1 cellular context compared by ENCODE assay signal in genomic region chr10:72272689-72273409, GRCh38.
A peak's percentile ranks its signal among the peaks of the same experiment; 100 is the strongest.
TF ChIP-seq lines count a peak whose summit lies in the region.

No MANE protein-coding gene starts in this region.

TF ChIP-seq in K562, 482 proteins besides CTCF, POLR2A, EP300 and RAD21 (continued from another document and continues in another):
- TF ChIP-seq, protein P1, sequence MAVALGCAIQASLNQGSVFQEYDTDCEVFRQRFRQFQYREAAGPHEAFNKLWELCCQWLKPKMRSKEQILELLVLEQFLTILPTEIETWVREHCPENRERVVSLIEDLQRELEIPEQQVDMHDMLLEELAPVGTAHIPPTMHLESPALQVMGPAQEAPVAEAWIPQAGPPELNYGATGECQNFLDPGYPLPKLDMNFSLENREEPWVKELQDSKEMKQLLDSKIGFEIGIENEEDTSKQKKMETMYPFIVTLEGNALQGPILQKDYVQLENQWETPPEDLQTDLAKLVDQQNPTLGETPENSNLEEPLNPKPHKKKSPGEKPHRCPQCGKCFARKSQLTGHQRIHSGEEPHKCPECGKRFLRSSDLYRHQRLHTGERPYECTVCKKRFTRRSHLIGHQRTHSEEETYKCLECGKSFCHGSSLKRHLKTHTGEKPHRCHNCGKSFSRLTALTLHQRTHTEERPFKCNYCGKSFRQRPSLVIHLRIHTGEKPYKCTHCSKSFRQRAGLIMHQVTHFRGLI (CRISPR knock-in tag; IDR thresholded peaks at IDR 0.05) = no peak
- TF ChIP-seq, protein P2, sequence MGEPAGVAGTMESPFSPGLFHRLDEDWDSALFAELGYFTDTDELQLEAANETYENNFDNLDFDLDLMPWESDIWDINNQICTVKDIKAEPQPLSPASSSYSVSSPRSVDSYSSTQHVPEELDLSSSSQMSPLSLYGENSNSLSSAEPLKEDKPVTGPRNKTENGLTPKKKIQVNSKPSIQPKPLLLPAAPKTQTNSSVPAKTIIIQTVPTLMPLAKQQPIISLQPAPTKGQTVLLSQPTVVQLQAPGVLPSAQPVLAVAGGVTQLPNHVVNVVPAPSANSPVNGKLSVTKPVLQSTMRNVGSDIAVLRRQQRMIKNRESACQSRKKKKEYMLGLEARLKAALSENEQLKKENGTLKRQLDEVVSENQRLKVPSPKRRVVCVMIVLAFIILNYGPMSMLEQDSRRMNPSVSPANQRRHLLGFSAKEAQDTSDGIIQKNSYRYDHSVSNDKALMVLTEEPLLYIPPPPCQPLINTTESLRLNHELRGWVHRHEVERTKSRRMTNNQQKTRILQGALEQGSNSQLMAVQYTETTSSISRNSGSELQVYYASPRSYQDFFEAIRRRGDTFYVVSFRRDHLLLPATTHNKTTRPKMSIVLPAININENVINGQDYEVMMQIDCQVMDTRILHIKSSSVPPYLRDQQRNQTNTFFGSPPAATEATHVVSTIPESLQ (CRISPR knock-in tag; IDR thresholded peaks at IDR 0.05) = 0 out of 2 replicates have a peak, but pooled peaks have one; percentile 89
- peak; percentile 53; the same call in 1 of the 2 replicates for TF ChIP-seq ZHX1 (conservative IDR thresholded peaks at IDR 0.05; ENCODE audit: low read length)
- no peak for TF ChIP-seq CCAR2 (IDR thresholded peaks at IDR 0.05; ENCODE audit: low read depth, low read length)
- 0 out of 2 replicates have a peak, but pooled peaks have one; percentile 37 for TF ChIP-seq PYGO2 (tag; IDR thresholded peaks at IDR 0.05)
- TF ChIP-seq CTBP1 (IDR thresholded peaks at IDR 0.05; ENCODE audit: borderline replicate concordance) = no peak
- TF ChIP-seq MEF2D (tag; conservative IDR thresholded peaks at IDR 0.05; ENCODE audit: low read depth) = peak; percentile 80
- TF ChIP-seq POLR2AphosphoS5 (IDR thresholded peaks at IDR 0.05; ENCODE audit: control insufficient read depth, insufficient read depth, low read depth, low read length) = peak; percentile 91
- peak; percentile 71 for TF ChIP-seq CREB1 (IDR thresholded peaks at IDR 0.05)
- TF ChIP-seq CREB1 (CRISPR knock-in tag; IDR thresholded peaks at IDR 0.05) = peak; percentile 85
- TF ChIP-seq KLF10 (CRISPR knock-in tag; IDR thresholded peaks at IDR 0.05) = no peak
- no peak for TF ChIP-seq ZNF75A (CRISPR knock-in tag; IDR thresholded peaks at IDR 0.05)
- no peak for TF ChIP-seq PHF20 (IDR thresholded peaks at IDR 0.05; ENCODE audit: partially characterized antibody)
- TF ChIP-seq, protein P3, sequence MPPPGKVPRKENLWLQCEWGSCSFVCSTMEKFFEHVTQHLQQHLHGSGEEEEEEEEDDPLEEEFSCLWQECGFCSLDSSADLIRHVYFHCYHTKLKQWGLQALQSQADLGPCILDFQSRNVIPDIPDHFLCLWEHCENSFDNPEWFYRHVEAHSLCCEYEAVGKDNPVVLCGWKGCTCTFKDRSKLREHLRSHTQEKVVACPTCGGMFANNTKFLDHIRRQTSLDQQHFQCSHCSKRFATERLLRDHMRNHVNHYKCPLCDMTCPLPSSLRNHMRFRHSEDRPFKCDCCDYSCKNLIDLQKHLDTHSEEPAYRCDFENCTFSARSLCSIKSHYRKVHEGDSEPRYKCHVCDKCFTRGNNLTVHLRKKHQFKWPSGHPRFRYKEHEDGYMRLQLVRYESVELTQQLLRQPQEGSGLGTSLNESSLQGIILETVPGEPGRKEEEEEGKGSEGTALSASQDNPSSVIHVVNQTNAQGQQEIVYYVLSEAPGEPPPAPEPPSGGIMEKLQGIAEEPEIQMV (tag; conservative IDR thresholded peaks at IDR 0.05; ENCODE audit: low read depth) = peak; percentile 91
- TF ChIP-seq IRF2 (CRISPR knock-in tag; IDR thresholded peaks at IDR 0.05) = no peak
- TF ChIP-seq, protein P4, sequence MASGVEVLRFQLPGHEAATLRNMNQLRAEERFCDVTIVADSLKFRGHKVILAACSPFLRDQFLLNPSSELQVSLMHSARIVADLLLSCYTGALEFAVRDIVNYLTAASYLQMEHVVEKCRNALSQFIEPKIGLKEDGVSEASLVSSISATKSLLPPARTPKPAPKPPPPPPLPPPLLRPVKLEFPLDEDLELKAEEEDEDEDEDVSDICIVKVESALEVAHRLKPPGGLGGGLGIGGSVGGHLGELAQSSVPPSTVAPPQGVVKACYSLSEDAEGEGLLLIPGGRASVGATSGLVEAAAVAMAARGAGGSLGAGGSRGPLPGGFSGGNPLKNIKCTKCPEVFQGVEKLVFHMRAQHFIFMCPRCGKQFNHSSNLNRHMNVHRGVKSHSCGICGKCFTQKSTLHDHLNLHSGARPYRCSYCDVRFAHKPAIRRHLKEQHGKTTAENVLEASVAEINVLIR (CRISPR knock-in tag; IDR thresholded peaks at IDR 0.05) = no peak; the same call in 1 of the 2 replicates
- peak in 1 of 2 experiments; percentile 61; a peak in 1 of 4 replicates for TF ChIP-seq SIN3A (IDR thresholded peaks at IDR 0.05; ENCODE audit: borderline replicate concordance in 2 of 2, control insufficient read depth in 1 of 2, low read depth in 2 of 2, low read length in 2 of 2)
- TF ChIP-seq, protein P5, sequence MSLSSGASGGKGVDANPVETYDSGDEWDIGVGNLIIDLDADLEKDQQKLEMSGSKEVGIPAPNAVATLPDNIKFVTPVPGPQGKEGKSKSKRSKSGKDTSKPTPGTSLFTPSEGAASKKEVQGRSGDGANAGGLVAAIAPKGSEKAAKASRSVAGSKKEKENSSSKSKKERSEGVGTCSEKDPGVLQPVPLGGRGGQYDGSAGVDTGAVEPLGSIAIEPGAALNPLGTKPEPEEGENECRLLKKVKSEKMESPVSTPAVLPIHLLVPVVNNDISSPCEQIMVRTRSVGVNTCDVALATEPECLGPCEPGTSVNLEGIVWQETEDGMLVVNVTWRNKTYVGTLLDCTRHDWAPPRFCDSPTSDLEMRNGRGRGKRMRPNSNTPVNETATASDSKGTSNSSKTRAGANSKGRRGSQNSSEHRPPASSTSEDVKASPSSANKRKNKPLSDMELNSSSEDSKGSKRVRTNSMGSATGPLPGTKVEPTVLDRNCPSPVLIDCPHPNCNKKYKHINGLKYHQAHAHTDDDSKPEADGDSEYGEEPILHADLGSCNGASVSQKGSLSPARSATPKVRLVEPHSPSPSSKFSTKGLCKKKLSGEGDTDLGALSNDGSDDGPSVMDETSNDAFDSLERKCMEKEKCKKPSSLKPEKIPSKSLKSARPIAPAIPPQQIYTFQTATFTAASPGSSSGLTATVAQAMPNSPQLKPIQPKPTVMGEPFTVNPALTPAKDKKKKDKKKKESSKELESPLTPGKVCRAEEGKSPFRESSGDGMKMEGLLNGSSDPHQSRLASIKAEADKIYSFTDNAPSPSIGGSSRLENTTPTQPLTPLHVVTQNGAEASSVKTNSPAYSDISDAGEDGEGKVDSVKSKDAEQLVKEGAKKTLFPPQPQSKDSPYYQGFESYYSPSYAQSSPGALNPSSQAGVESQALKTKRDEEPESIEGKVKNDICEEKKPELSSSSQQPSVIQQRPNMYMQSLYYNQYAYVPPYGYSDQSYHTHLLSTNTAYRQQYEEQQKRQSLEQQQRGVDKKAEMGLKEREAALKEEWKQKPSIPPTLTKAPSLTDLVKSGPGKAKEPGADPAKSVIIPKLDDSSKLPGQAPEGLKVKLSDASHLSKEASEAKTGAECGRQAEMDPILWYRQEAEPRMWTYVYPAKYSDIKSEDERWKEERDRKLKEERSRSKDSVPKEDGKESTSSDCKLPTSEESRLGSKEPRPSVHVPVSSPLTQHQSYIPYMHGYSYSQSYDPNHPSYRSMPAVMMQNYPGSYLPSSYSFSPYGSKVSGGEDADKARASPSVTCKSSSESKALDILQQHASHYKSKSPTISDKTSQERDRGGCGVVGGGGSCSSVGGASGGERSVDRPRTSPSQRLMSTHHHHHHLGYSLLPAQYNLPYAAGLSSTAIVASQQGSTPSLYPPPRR (CRISPR knock-in tag; IDR thresholded peaks at IDR 0.05; ENCODE audit: borderline replicate concordance) = peak; percentile 87
- no peak for TF ChIP-seq BRCA1 (IDR thresholded peaks at IDR 0.05)
- TF ChIP-seq BRCA1 (CRISPR knock-in tag; IDR thresholded peaks at IDR 0.05) = no peak
- TF ChIP-seq ZNF584 (CRISPR knock-in tag; IDR thresholded peaks at IDR 0.05; ENCODE audit: low read depth) = no peak
- TF ChIP-seq, protein P6, sequence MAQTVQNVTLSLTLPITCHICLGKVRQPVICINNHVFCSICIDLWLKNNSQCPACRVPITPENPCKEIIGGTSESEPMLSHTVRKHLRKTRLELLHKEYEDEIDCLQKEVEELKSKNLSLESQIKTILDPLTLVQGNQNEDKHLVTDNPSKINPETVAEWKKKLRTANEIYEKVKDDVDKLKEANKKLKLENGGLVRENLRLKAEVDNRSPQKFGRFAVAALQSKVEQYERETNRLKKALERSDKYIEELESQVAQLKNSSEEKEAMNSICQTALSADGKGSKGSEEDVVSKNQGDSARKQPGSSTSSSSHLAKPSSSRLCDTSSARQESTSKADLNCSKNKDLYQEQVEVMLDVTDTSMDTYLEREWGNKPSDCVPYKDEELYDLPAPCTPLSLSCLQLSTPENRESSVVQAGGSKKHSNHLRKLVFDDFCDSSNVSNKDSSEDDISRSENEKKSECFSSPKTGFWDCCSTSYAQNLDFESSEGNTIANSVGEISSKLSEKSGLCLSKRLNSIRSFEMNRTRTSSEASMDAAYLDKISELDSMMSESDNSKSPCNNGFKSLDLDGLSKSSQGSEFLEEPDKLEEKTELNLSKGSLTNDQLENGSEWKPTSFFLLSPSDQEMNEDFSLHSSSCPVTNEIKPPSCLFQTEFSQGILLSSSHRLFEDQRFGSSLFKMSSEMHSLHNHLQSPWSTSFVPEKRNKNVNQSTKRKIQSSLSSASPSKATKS (CRISPR knock-in tag; IDR thresholded peaks at IDR 0.05) = peak; percentile 79; the same call in 1 of the 2 replicates
- TF ChIP-seq SMAD4 (CRISPR knock-in tag; conservative IDR thresholded peaks at IDR 0.05) = peak; percentile 99
- 0 out of 2 replicates have a peak, but pooled peaks have one; percentile 6 for TF ChIP-seq ZNF76 (CRISPR knock-in tag; IDR thresholded peaks at IDR 0.05; ENCODE audit: borderline replicate concordance)
- no peak; the same call in 1 of the 2 replicates for TF ChIP-seq ELF2 (CRISPR knock-in tag; IDR thresholded peaks at IDR 0.05)
- TF ChIP-seq ZNF445 (CRISPR knock-in tag; IDR thresholded peaks at IDR 0.05; ENCODE audit: low read depth) = no peak
- no peak for TF ChIP-seq PHB (CRISPR knock-in tag; IDR thresholded peaks at IDR 0.05)
- no peak for TF ChIP-seq HES1 (IDR thresholded peaks at IDR 0.05; ENCODE audit: low read depth)
- TF ChIP-seq NBN (IDR thresholded peaks at IDR 0.05; ENCODE audit: low read depth) = no peak
- TF ChIP-seq ZNF707 (CRISPR knock-in tag; conservative IDR thresholded peaks at IDR 0.05) = no peak
- TF ChIP-seq, protein P7, sequence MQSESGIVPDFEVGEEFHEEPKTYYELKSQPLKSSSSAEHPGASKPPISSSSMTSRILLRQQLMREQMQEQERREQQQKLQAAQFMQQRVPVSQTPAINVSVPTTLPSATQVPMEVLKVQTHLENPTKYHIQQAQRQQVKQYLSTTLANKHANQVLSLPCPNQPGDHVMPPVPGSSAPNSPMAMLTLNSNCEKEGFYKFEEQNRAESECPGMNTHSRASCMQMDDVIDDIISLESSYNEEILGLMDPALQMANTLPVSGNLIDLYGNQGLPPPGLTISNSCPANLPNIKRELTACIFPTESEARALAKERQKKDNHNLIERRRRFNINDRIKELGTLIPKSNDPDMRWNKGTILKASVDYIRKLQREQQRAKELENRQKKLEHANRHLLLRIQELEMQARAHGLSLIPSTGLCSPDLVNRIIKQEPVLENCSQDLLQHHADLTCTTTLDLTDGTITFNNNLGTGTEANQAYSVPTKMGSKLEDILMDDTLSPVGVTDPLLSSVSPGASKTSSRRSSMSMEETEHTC (IDR thresholded peaks at IDR 0.05) = peak; percentile 63
- no peak for TF ChIP-seq ZNF518B (CRISPR knock-in tag; IDR thresholded peaks at IDR 0.05)
- no peak for TF ChIP-seq HNRNPK (IDR thresholded peaks at IDR 0.05; ENCODE audit: low read depth, low read length, poor library complexity, severe bottlenecking)
- TF ChIP-seq KDM4B (IDR thresholded peaks at IDR 0.05; ENCODE audit: borderline replicate concordance in 2 of 2, low read depth in 1 of 2) = 0 out of 4 replicates have a peak, but pooled peaks of 1 of the 2 experiments have one; percentile 23
- peak; percentile 36; the same call in 1 of the 2 replicates for TF ChIP-seq KLF6 (CRISPR knock-in tag; IDR thresholded peaks at IDR 0.05; ENCODE audit: borderline replicate concordance)
- no peak for TF ChIP-seq FOXJ3 (CRISPR knock-in tag; IDR thresholded peaks at IDR 0.05)
- TF ChIP-seq ZNF24 (IDR thresholded peaks at IDR 0.05) = no peak
